ENCODE assay signal across 8 cellular contexts in genomic region chr6:73285674-73286283, GRCh38. TPM values are rescaled to one million over a fixed set of nuclear protein-coding genes. Genes with fewer than 3 reads are reported as not detected.
DNase-seq lines count a peak whose midpoint lies in the region; ATAC-seq and TF ChIP-seq lines count a peak whose summit lies in the region.

No MANE protein-coding gene starts in this region.

- no peak for ATAC-seq in effector memory CD8-positive, alpha-beta T cell (replicated peaks)

- H3K4me3 Mint-ChIP-seq in CD14-positive monocyte: no peak overlapping the region
- no peak overlapping the region for H3K4me3 Mint-ChIP-seq in effector memory CD8-positive, alpha-beta T cell

- H3K36me3 Mint-ChIP-seq in CD14-positive monocyte: no peaks in the 10 kb centered on the region
- H3K36me3 Mint-ChIP-seq in effector memory CD8-positive, alpha-beta T cell (ENCODE audit: insufficient read depth): peaks cover 3% of the 10 kb centered on the region

- H3K4me1 Mint-ChIP-seq in CD14-positive monocyte: peaks cover 2% of the 10 kb centered on the region
- H3K4me1 Mint-ChIP-seq in effector memory CD8-positive, alpha-beta T cell (ENCODE audit: low read depth in 2 of 2): no peaks in the 10 kb centered on the region

- no peak overlapping the region for H3K27ac Mint-ChIP-seq in CD14-positive monocyte
- peak overlapping the region in 1 of 2 donors; percentile 26 for H3K27ac Mint-ChIP-seq in effector memory CD8-positive, alpha-beta T cell

- peak; percentile 31 for TF ChIP-seq CTCF in CD14-positive monocyte (IDR thresholded peaks at IDR 0.05)

- H3K9me3 Mint-ChIP-seq in CD14-positive monocyte: no peaks in the 10 kb centered on the region
- no peaks in the 10 kb centered on the region for H3K9me3 Mint-ChIP-seq in effector memory CD8-positive, alpha-beta T cell

- peaks cover 0 to 3% (median 0%) of the 10 kb centered on the region in 3 donors for H3K27me3 Mint-ChIP-seq in CD14-positive monocyte (ENCODE audit: low read depth in 3 of 3)
- H3K27me3 Mint-ChIP-seq in effector memory CD8-positive, alpha-beta T cell: no peaks in the 10 kb centered on the region

- DNase-seq in CD14-positive monocyte (ENCODE audit: low spot score) (no peak), HT-29 (ENCODE audit: low spot score) (peak; percentile 46), amniotic epithelial cell (ENCODE audit: low read depth) (peak; percentile 73), kidney tubule cell (ENCODE audit: low spot score) (peak; percentile 43)
- no peak for DNase-seq in activated CD4-positive, alpha-beta T cell treated with anti-CD3 and anti-CD28 coated beads, Interleukin-2, amount 50 U/mL, for 1 hour
- no peak for DNase-seq in stimulated activated CD4-positive, alpha-beta T cell treated with anti-CD3 and anti-CD28 coated beads, Interleukin-4, amount 100 ng/mL, for 4 hours
- no peak for DNase-seq in effector memory CD8-positive, alpha-beta T cell
- DNase-seq in activated CD4-positive, alpha-beta T cell treated with anti-CD3 and anti-CD28 coated beads for 4 hours: no peak

- intact Hi-C loops in CD14-positive monocyte (cut with micrococcal nuclease): no loop called here

RNA-seq across cellular contexts. Expression of gene KHDC1, which starts 22.8 kb away (rescaled TPM):
- not detected for polyA plus RNA-seq in CD14-positive monocyte
- total RNA-seq in HT-29 (2014; rRNA removed; shearing (Covaris generic)): not detected in 2 replicates

Comparison
In these comparisons a context has a peak if more than half of its experiments do, and no peak if none do; other contexts are left out.
1. DNase-seq: peak in HT-29 (single experiment), amniotic epithelial cell (single experiment) and kidney tubule cell (single experiment); none in CD14-positive monocyte (single experiment), activated CD4-positive, alpha-beta T cell treated with anti-CD3 and anti-CD28 coated beads, Interleukin-2, amount 50 U/mL, for 1 hour (single experiment), stimulated activated CD4-positive, alpha-beta T cell treated with anti-CD3 and anti-CD28 coated beads, Interleukin-4, amount 100 ng/mL, for 4 hours (0 of 2), effector memory CD8-positive, alpha-beta T cell (0 of 3) and activated CD4-positive, alpha-beta T cell treated with anti-CD3 and anti-CD28 coated beads for 4 hours (0 of 2).